In genomic region chr9:137716694-137717287, GRCh38 we compare ENCODE assay signal across 18 cellular contexts.
DNase-seq lines count a peak whose midpoint lies in the region; ATAC-seq and TF ChIP-seq lines count a peak whose summit lies in the region.
"Had no signal": no experiment of that assay in that cellular context is flagged by ENCODE, and none has a peak within 500 bp of the region (broad histone marks: within the 10 kb centered on the region; RNA-seq: fewer than 3 reads in every experiment).

No MANE protein-coding gene starts in this region.

- DNase-seq in activated CD4-positive, alpha-beta T cell treated with anti-CD3 and anti-CD28 coated beads for 36 hours: no peak
- no peak for DNase-seq in activated CD4-positive, alpha-beta T cell treated with anti-CD3 and anti-CD28 coated beads for 4 hours
- peak; percentile 18 for DNase-seq in H7
- DNase-seq in activated naive CD8-positive, alpha-beta T cell treated with anti-CD3 and anti-CD28 coated beads, Interleukin-2, amount 50 U/mL, for 24 hours: no peak
- DNase-seq in COR-L47 (lab: John Stamatoyannopoulos, UW): no peak
- no peak for DNase-seq in spleen
- DNase-seq: activated gamma-delta T cell treated with Interleukin-2 at 50 U/mL for 16 hours, cortex of kidney, gastrocnemius medialis, left ventricle myocardium inferior, NCI-H1105, NCI-H526 treated with DMSO at 0.1 percent for 48 hours, posterior cingulate gyrus had no signal

- POLR2A ChIA-PET in activated CD4-positive, alpha-beta T cell treated with anti-CD3 and anti-CD28 coated beads for 36 hours (lab: Charles Lee): no interaction called here

- peaks cover 81% of the 10 kb centered on the region for H3K36me3 Mint-ChIP-seq in activated CD4-positive, alpha-beta T cell treated with anti-CD3 and anti-CD28 coated beads for 36 hours (ENCODE audit: low read depth)
- peaks cover 73% of the 10 kb centered on the region for H3K36me3 Mint-ChIP-seq in activated naive CD8-positive, alpha-beta T cell treated with anti-CD3 and anti-CD28 coated beads, Interleukin-2, amount 50 U/mL, for 24 hours (ENCODE audit: low read depth)

- peak overlapping the region; percentile 47 for H3K27ac Mint-ChIP-seq in activated CD4-positive, alpha-beta T cell treated with anti-CD3 and anti-CD28 coated beads for 36 hours
- H3K27ac Mint-ChIP-seq in activated naive CD8-positive, alpha-beta T cell treated with anti-CD3 and anti-CD28 coated beads, Interleukin-2, amount 50 U/mL, for 24 hours: peak overlapping the region; percentile 59

- H3K27ac ChIP-seq in neutrophil (peak overlapping the region; percentile 63), spleen (peak overlapping the region in 4 of 8 donors; percentile 52 to 79 (median 60))
- H3K27ac ChIP-seq: A549, left ventricle myocardium inferior, skin epidermis, tibial nerve had no signal

- WGBS in spleen, 5 donors: 93 to 96% (median 95%) methylated on average over 24 to 25 of the region's 25 CpGs

- peaks cover 29% of the 10 kb centered on the region for H3K9me3 Mint-ChIP-seq in activated CD4-positive, alpha-beta T cell treated with anti-CD3 and anti-CD28 coated beads for 36 hours (ENCODE audit: low read depth)
- peaks cover 24% of the 10 kb centered on the region for H3K9me3 Mint-ChIP-seq in activated naive CD8-positive, alpha-beta T cell treated with anti-CD3 and anti-CD28 coated beads, Interleukin-2, amount 50 U/mL, for 24 hours

- intact Hi-C loops in activated CD4-positive, alpha-beta T cell treated with anti-CD3 and anti-CD28 coated beads for 36 hours (cut with DNase I, micrococcal nuclease): loop anchor here in 1 of 2 experiments (10.0 kb wide), 1 partner anchor 362 kb away; no protein-coding TSS in a partner anchor
- intact Hi-C loops in spleen (cut with DNase I; ENCODE audit: low total_unique reads): no loop called here

- no peaks in the 10 kb centered on the region for H3K27me3 Mint-ChIP-seq in activated CD4-positive, alpha-beta T cell treated with anti-CD3 and anti-CD28 coated beads for 36 hours
- H3K27me3 Mint-ChIP-seq in activated naive CD8-positive, alpha-beta T cell treated with anti-CD3 and anti-CD28 coated beads, Interleukin-2, amount 50 U/mL, for 24 hours: no peaks in the 10 kb centered on the region

- peaks cover 29% of the 10 kb centered on the region for H3K4me1 Mint-ChIP-seq in activated CD4-positive, alpha-beta T cell treated with anti-CD3 and anti-CD28 coated beads for 36 hours
- peaks cover 37% of the 10 kb centered on the region for H3K4me1 Mint-ChIP-seq in activated naive CD8-positive, alpha-beta T cell treated with anti-CD3 and anti-CD28 coated beads, Interleukin-2, amount 50 U/mL, for 24 hours

- no peak overlapping the region for H3K4me3 ChIP-seq in H7 (ENCODE audit: insufficient read depth, low read depth, low read length)
- no peak overlapping the region for H3K4me3 ChIP-seq in neutrophil (ENCODE audit: low read depth in 1 of 2, low read length in 1 of 2)
- H3K4me3 ChIP-seq in spleen: no peak overlapping the region
- H3K4me3 ChIP-seq: A549, gastrocnemius medialis, left ventricle myocardium inferior, skin epidermis, tibial nerve had no signal

- H3K4me1 ChIP-seq in neutrophil (ENCODE audit: control insufficient read depth in 1 of 2, insufficient read depth in 1 of 2, low read depth in 1 of 2, low read length in 1 of 2): peaks cover 0 to 8% of the 10 kb centered on the region in 2 experiments
- peaks cover 0 to 46% (median 9%) of the 10 kb centered on the region in 6 donors for H3K4me1 ChIP-seq in spleen
- H3K4me1 ChIP-seq: A549, tibial nerve had no signal

- TF ChIP-seq CTCF in neutrophil (IDR thresholded peaks at IDR 0.05) (no peak), spleen (IDR thresholded peaks at IDR 0.05 in 8 of 11, conservative IDR thresholded peaks at IDR 0.05 in 3 of 11) (no peak)

- H3K9me3 ChIP-seq in neutrophil (peaks cover 3% of the 10 kb centered on the region), spleen (peaks cover 0 to 37% (median 19%) of the 10 kb centered on the region in 8 donors)
- H3K9me3 ChIP-seq: gastrocnemius medialis had no signal

- H3K4me3 Mint-ChIP-seq in activated CD4-positive, alpha-beta T cell treated with anti-CD3 and anti-CD28 coated beads for 36 hours: peak overlapping the region; percentile 17
- no peak overlapping the region for H3K4me3 Mint-ChIP-seq in activated naive CD8-positive, alpha-beta T cell treated with anti-CD3 and anti-CD28 coated beads, Interleukin-2, amount 50 U/mL, for 24 hours

- no peak for ATAC-seq in activated CD4-positive, alpha-beta T cell treated with anti-CD3 and anti-CD28 coated beads for 36 hours
- ATAC-seq in activated naive CD8-positive, alpha-beta T cell treated with anti-CD3 and anti-CD28 coated beads, Interleukin-2, amount 50 U/mL, for 24 hours: no peak
- no peak for ATAC-seq in HG03097 (IDR thresholded peaks at IDR 0.05; ENCODE audit: low FRiP score, unreplicated experiment)
- ATAC-seq: A549, gastrocnemius medialis had no signal

- CTCF ChIA-PET in activated CD4-positive, alpha-beta T cell treated with anti-CD3 and anti-CD28 coated beads for 36 hours (lab: Charles Lee): interaction anchor here (0.7 kb wide), 1 partner anchor 98 kb away, joined by 3 read pairs; the partner anchor contains the start of gene EHMT1

- H3K27me3 ChIP-seq in H7 (ENCODE audit: control insufficient read depth, insufficient read depth, low read length) (no peaks in the 10 kb centered on the region), neutrophil (no peaks in the 10 kb centered on the region), spleen (replicated peaks in 1 of 7) (no peaks in the 10 kb centered on the region)
- H3K27me3 ChIP-seq: gastrocnemius medialis, tibial nerve had no signal

- H3K36me3 ChIP-seq in H7 (replicated peaks; ENCODE audit: control insufficient read depth, insufficient read depth, low read length) (peaks cover 26% of the 10 kb centered on the region), neutrophil (peaks cover 37% of the 10 kb centered on the region), spleen (peaks cover 0 to 78% (median 38%) of the 10 kb centered on the region in 6 donors)

- no peak for TF ChIP-seq POLR2A in spleen (IDR thresholded peaks at IDR 0.05)
